In genomic region chr1:208107817-208108608, GRCh38 we compare ENCODE assay signal across 10 cellular contexts.
A peak's percentile ranks its signal among the peaks of the same experiment; 100 is the strongest.
DNase-seq lines count a peak whose midpoint lies in the region; TF ChIP-seq lines count a peak whose summit lies in the region.
"Had no signal": no experiment of that assay in that cellular context is flagged by ENCODE, and none has a peak within 500 bp of the region (broad histone marks: within the 10 kb centered on the region; RNA-seq: fewer than 3 reads in every experiment).

No MANE protein-coding gene starts in this region.

- H3K36me3 ChIP-seq in SJSA1: peaks cover 13% of the 10 kb centered on the region
- H3K36me3 ChIP-seq in tibial nerve: no peaks in the 10 kb centered on the region
- H3K36me3 ChIP-seq in MM.1S (replicated peaks; ENCODE audit: insufficient read depth, low read length): no peaks in the 10 kb centered on the region

- H3K9me3 ChIP-seq in SJSA1 (replicated peaks): no peaks in the 10 kb centered on the region
- H3K9me3 ChIP-seq in tibial nerve: no peaks in the 10 kb centered on the region
- no peaks in the 10 kb centered on the region for H3K9me3 ChIP-seq in MM.1S (replicated peaks; ENCODE audit: insufficient read depth, low read length)

- H3K4me1 ChIP-seq in SJSA1 (replicated peaks) (peaks cover 22% of the 10 kb centered on the region), tibial nerve (peaks cover 0 to 9% (median 0%) of the 10 kb centered on the region in 4 donors), MM.1S (ENCODE audit: low read length) (no peaks in the 10 kb centered on the region)

- H3K4me3 ChIP-seq in SJSA1: no peak overlapping the region
- no peak overlapping the region for H3K4me3 ChIP-seq in tibial nerve
- no peak overlapping the region for H3K4me3 ChIP-seq in MM.1S (ENCODE audit: low read length)
- H3K4me3 ChIP-seq: SK-N-MC had no signal

- no peak for TF ChIP-seq EP300 in tibial nerve (IDR thresholded peaks at IDR 0.05)

- no peaks in the 10 kb centered on the region for H3K79me2 ChIP-seq in MM.1S (ENCODE audit: low read length)

- H3K9ac ChIP-seq in MM.1S (ENCODE audit: low read length): no peak overlapping the region

- 64 to 69% methylated on average over 8 of the region's 8 CpGs for WGBS in tibial nerve, 2 donors

- TF ChIP-seq CTCF in tibial nerve (IDR thresholded peaks at IDR 0.05) (no peak), MM.1S (IDR thresholded peaks at IDR 0.05; ENCODE audit: low read length) (no peak)

- no peak overlapping the region for H2AFZ ChIP-seq in MM.1S (ENCODE audit: low read length)

- no peaks in the 10 kb centered on the region for H3K9me2 ChIP-seq in MM.1S (replicated peaks; ENCODE audit: insufficient read depth, low read length)

- no peak for TF ChIP-seq POLR2A in tibial nerve (IDR thresholded peaks at IDR 0.05)

- no peaks in the 10 kb centered on the region for H3F3A ChIP-seq in MM.1S (ENCODE audit: insufficient read depth, low read length)

- H4K20me1 ChIP-seq in MM.1S (ENCODE audit: insufficient read depth, low read length): no peaks in the 10 kb centered on the region

- DNase-seq in GM03348 (ENCODE audit: low spot score) (peak; percentile 91), SJSA1 (ENCODE audit: low read depth in 1 of 2, low spot score in 2 of 2) (peak; percentile 67 to 77), fibroblast of the conjunctiva (ENCODE audit: low read depth) (peak; percentile 30), renal cortical epithelial cell (ENCODE audit: low read depth) (peak; percentile 94), NCI-H2107 treated with DMSO at 0.1 percent for 48 hours (lab: John Stamatoyannopoulos, UW; ENCODE audit: unreplicated experiment) (no peak), T-helper 2 cell (no peak), tibial nerve (ENCODE audit: low spot score in 2 of 2) (no peak), MM.1S (no peak)
- DNase-seq: DMS153 had no signal

- H3K27me3 ChIP-seq in SJSA1 (replicated peaks) (no peaks in the 10 kb centered on the region), tibial nerve (no peaks in the 10 kb centered on the region), MM.1S (replicated peaks; ENCODE audit: insufficient read depth, low read length) (no peaks in the 10 kb centered on the region)

- H3K27ac ChIP-seq in SJSA1 (peak overlapping the region; percentile 45), tibial nerve (no peak overlapping the region), MM.1S (ENCODE audit: low read length) (no peak overlapping the region)
- H3K27ac ChIP-seq: SK-N-MC had no signal

- no peak overlapping the region for H3K4me2 ChIP-seq in MM.1S (ENCODE audit: low read depth, low read length)

Comparison
In these comparisons a context has a peak if more than half of its experiments do, and no peak if none do; other contexts are left out.
1. DNase-seq: peak in GM03348 (single experiment), SJSA1 (2 of 2), fibroblast of the conjunctiva (single experiment) and renal cortical epithelial cell (single experiment); none in NCI-H2107 treated with DMSO at 0.1 percent for 48 hours (single experiment), T-helper 2 cell (0 of 5), tibial nerve (0 of 2) and MM.1S (single experiment).